Comparison of ENCODE assay signal across 30 cellular contexts in the genomic region with DNA sequence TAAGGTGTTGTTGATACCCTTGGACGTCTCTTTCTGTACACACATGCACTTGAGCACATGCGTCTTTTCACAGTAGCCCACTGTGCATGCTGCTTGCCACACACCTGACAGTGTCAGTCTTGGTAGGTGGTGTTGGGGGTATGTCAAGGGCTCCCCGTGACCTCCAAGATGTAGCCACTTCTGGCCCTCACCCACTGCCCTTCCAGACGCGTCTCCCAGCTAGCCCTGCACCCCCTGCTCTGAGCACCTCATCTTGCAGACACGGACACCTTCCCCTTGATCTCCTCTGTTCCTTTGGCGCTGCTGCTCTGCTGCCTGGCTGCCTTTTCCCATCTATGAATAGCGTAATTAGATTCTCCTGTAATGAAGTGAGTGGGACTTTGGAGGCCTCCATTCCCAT.
"Had no signal": no experiment of that assay in that cellular context is flagged by ENCODE, and none has a peak within 500 bp of the region (broad histone marks: within the 10 kb centered on the region; RNA-seq: fewer than 3 reads in every experiment).

No MANE protein-coding gene starts in this region.

- H3K4me2 ChIP-seq: KMS-11 had no signal

- H3K27ac ChIP-seq: adrenal gland, body of pancreas, breast epithelium, KMS-11, RWPE1 had no signal

- H3K4me1 ChIP-seq: breast epithelium had no signal

- DNase-seq: activated CD4-positive, alpha-beta T cell treated with anti-CD3 and anti-CD28 coated beads, Interleukin-2, amount 10 ng/mL, durations not matched to agents 24 days and 14 days; activated CD4-positive, alpha-beta T cell treated with anti-CD3 and anti-CD28 coated beads, Interleukin-2, amount 50 U/mL, for 48 hours; activated CD8-positive, alpha-beta memory T cell treated with anti-CD3 and anti-CD28 coated beads, Interleukin-2, amount 50 U/mL, for 4 hours; activated gamma-delta T cell treated with Interleukin-2 at 50 U/mL for 16 hours; activated naive CD4-positive, alpha-beta T cell treated with anti-CD3 and anti-CD28 coated beads for 36 hours; activated T-cell treated with anti-CD3 and anti-CD28 coated beads for 4 hours; activated T-cell treated with anti-CD3 and anti-CD28 coated beads, Interleukin-2, amount 50 U/mL, for 4 hours; adrenal gland; body of pancreas; MM.1S; MV-4-11; NCI-H1092; NCI-H1436 treated with DMSO at 0.1 percent for 48 hours; NCI-H1694 treated with DMSO at 0.1 percent for 48 hours; NCI-H2029; NCI-H345; NCI-H524 treated with DMSO at 0.1 percent for 48 hours; PC-3; SIG-M5; SW 1271; T-helper 1 cell; T-helper 2 cell; T-helper 9 cell had no signal

- ATAC-seq: activated naive CD4-positive, alpha-beta T cell treated with anti-CD3 and anti-CD28 coated beads, Interleukin-2, amount 50 U/mL, for 72 hours; activated T-cell treated with anti-CD3 and anti-CD28 coated beads, Interleukin-2, amount 50 U/mL, for 4 hours; body of pancreas; PC-3; Right ventricle myocardium inferior had no signal

- H3K36me3 ChIP-seq: adrenal gland, breast epithelium had no signal

- H3K27me3 ChIP-seq: adrenal gland, body of pancreas, breast epithelium had no signal

- FAIRE-seq: astrocyte, RCC 7860 had no signal

- H3K4me3 ChIP-seq: adrenal gland, body of pancreas, breast epithelium had no signal

- H3K9me3 ChIP-seq: adrenal gland, body of pancreas, breast epithelium had no signal
